In genomic region chr4:7435411-7436095, GRCh38 we compare ENCODE assay signal across 24 cellular contexts. TPM values are rescaled to one million over a fixed set of nuclear protein-coding genes. Genes with fewer than 3 reads are reported as not detected.
A peak's percentile ranks its signal among the peaks of the same experiment; 100 is the strongest.
DNase-seq lines count a peak whose midpoint lies in the region; ATAC-seq, FAIRE-seq and TF ChIP-seq lines count a peak whose summit lies in the region.
"Had no signal": no experiment of that assay in that cellular context is flagged by ENCODE, and none has a peak within 500 bp of the region (broad histone marks: within the 10 kb centered on the region; RNA-seq: fewer than 3 reads in every experiment).

No MANE protein-coding gene starts in this region.

- H2AFZ ChIP-seq in HepG2 (ENCODE audit: low read length) = no peak overlapping the region

- H4K20me1 ChIP-seq in HepG2 (ENCODE audit: insufficient read depth, low read length) = no peaks in the 10 kb centered on the region

- intact Hi-C loops in HepG2 (cut with micrococcal nuclease; ENCODE audit: unreplicated experiment) = no loop called here
- intact Hi-C loops in stomach (cut with DNase I; ENCODE audit: low total_unique reads) = no loop called here

- H3K36me3 Mint-ChIP-seq in activated CD8-positive, alpha-beta T cell treated with anti-CD3 and anti-CD28 coated beads, Interleukin-2, amount 10 ng/mL, durations not matched to agents 7 days and 5 days (ENCODE audit: low read depth) = no peaks in the 10 kb centered on the region
- H3K36me3 Mint-ChIP-seq: CD4-positive, CD25-positive, alpha-beta regulatory T cell had no signal

- TF ChIP-seq POLR2A in HepG2 (IDR thresholded peaks at IDR 0.05; ENCODE audit: insufficient read depth in 1 of 2, low read depth in 2 of 2, low read length in 2 of 2) (no peak), stomach (IDR thresholded peaks at IDR 0.05) (no peak)

- H3K36me3 ChIP-seq in NT2/D1 (ENCODE audit: insufficient read depth, insufficient read length, low read length) (no peaks in the 10 kb centered on the region), HepG2 (replicated peaks in 1 of 2; ENCODE audit: control insufficient read depth in 1 of 2, insufficient read depth in 2 of 2, low read length in 2 of 2) (no peaks in the 10 kb centered on the region), stomach (no peaks in the 10 kb centered on the region)
- H3K36me3 ChIP-seq: prostate gland, spleen, thyroid gland had no signal

- H3K27ac Mint-ChIP-seq in activated CD8-positive, alpha-beta T cell treated with anti-CD3 and anti-CD28 coated beads, Interleukin-2, amount 10 ng/mL, durations not matched to agents 7 days and 5 days = no peak overlapping the region
- H3K27ac Mint-ChIP-seq: CD4-positive, CD25-positive, alpha-beta regulatory T cell had no signal

- H3K27ac ChIP-seq in HepG2 (ENCODE audit: extremely low read length, insufficient read depth, low read length) (no peak overlapping the region), stomach (peak overlapping the region in 4 of 5 donors; percentile 11 to 73 (median 34))
- H3K27ac ChIP-seq: prostate gland, spleen, thyroid gland had no signal

- H3K4me1 ChIP-seq in NT2/D1 (ENCODE audit: insufficient read depth, insufficient read length) (peaks cover 32% of the 10 kb centered on the region), HepG2 (ENCODE audit: insufficient read depth, low read length) (peaks cover 24% of the 10 kb centered on the region), stomach (peaks cover 0 to 20% (median 14%) of the 10 kb centered on the region in 4 donors)
- H3K4me1 ChIP-seq: prostate gland had no signal

- H3K27me3 ChIP-seq in NT2/D1 (ENCODE audit: insufficient read depth, insufficient read length) (no peaks in the 10 kb centered on the region), HepG2 (ENCODE audit: control insufficient read depth in 1 of 2, insufficient read depth in 2 of 2, low read length in 2 of 2) (peaks cover 2 to 33% of the 10 kb centered on the region in 2 experiments; a peak in 3 of 5 replicates), stomach (peaks cover 0 to 13% (median 0%) of the 10 kb centered on the region in 3 donors)
- H3K27me3 ChIP-seq: thyroid gland had no signal

- H3K9me3 ChIP-seq in NT2/D1 (ENCODE audit: insufficient read depth, low read length) (peaks cover 6% of the 10 kb centered on the region), HepG2 (ENCODE audit: low read length) (no peaks in the 10 kb centered on the region), stomach (peaks cover 0 to 8% (median 0%) of the 10 kb centered on the region in 4 donors)
- H3K9me3 ChIP-seq: prostate gland, spleen, thyroid gland had no signal

- H3K4me1 Mint-ChIP-seq in activated CD8-positive, alpha-beta T cell treated with anti-CD3 and anti-CD28 coated beads, Interleukin-2, amount 10 ng/mL, durations not matched to agents 7 days and 5 days (ENCODE audit: low read depth) = no peaks in the 10 kb centered on the region
- H3K4me1 Mint-ChIP-seq: CD4-positive, CD25-positive, alpha-beta regulatory T cell had no signal

- no peak for FAIRE-seq in HepG2 (lab: Jason Lieb, UNC)
- FAIRE-seq: A204.1, frontal cortex, RCC 7860 had no signal

- no peaks in the 10 kb centered on the region for H3K9me3 Mint-ChIP-seq in activated CD8-positive, alpha-beta T cell treated with anti-CD3 and anti-CD28 coated beads, Interleukin-2, amount 10 ng/mL, durations not matched to agents 7 days and 5 days (ENCODE audit: insufficient read depth)

- H3K79me2 ChIP-seq in HepG2 (ENCODE audit: insufficient read depth, low read length) = no peaks in the 10 kb centered on the region

- 4% methylated on average over 9 of the region's 14 CpGs for whole genome bisulfite sequencing in HepG2 (ENCODE audit: low lambda C conversion rate)
- 38 to 62% (median 46%) methylated on average over 12 to 14 of the region's 14 CpGs for WGBS in stomach, 5 donors

- no peak overlapping the region for H3K4me3 ChIP-seq in NT2/D1 (ENCODE audit: insufficient read length, low read depth)
- H3K4me3 ChIP-seq in HepG2 (replicated peaks in 1 of 3; ENCODE audit: insufficient read depth in 1 of 3, low read depth in 2 of 3, low read length in 3 of 3) = peak overlapping the region in 2 of 3 experiments; percentile 37; a peak in 1 of 6 replicates
- H3K4me3 ChIP-seq in stomach = no peak overlapping the region
- H3K4me3 ChIP-seq: prostate gland, spleen, thyroid gland had no signal

- H3K4me3 Mint-ChIP-seq in activated CD8-positive, alpha-beta T cell treated with anti-CD3 and anti-CD28 coated beads, Interleukin-2, amount 10 ng/mL, durations not matched to agents 7 days and 5 days = no peak overlapping the region
- H3K4me3 Mint-ChIP-seq: CD4-positive, CD25-positive, alpha-beta regulatory T cell had no signal

- ATAC-seq in HepG2 = peak; percentile 62
- no peak for ATAC-seq in activated CD8-positive, alpha-beta T cell treated with anti-CD3 and anti-CD28 coated beads, Interleukin-2, amount 10 ng/mL, durations not matched to agents 7 days and 5 days

- TF ChIP-seq CTCF in HepG2 (CRISPR knock-in tag; IDR thresholded peaks at IDR 0.05) (no peak), stomach (IDR thresholded peaks at IDR 0.05) (no peak)

- BruUV-seq in HepG2 (replicated peaks; lab: Mats Ljungman, UMichigan) = no TSS peak

- no peak for TF ChIP-seq RAD21 in HepG2 (CRISPR knock-in tag; IDR thresholded peaks at IDR 0.05)

- TF ChIP-seq EP300 in HepG2 (IDR thresholded peaks at IDR 0.05; ENCODE audit: low read depth in 2 of 2, low read length in 2 of 2) = no peak
- TF ChIP-seq EP300 in HepG2 (CRISPR knock-in tag; IDR thresholded peaks at IDR 0.05; ENCODE audit: borderline replicate concordance) = no peak
- TF ChIP-seq EP300 in stomach (IDR thresholded peaks at IDR 0.05) = no peak

- H3K4me2 ChIP-seq in HepG2 (ENCODE audit: low read depth, low read length) = peak overlapping the region; percentile 70

- in situ Hi-C loops in HepG2 (cut with HindIII; ENCODE audit: extremely low pct_ligation_motif_present, low pct_unique_long_range_greater_than_20kb) = no loop called here

- CTCF ChIA-PET in HepG2 (lab: Yijun Ruan, JAX; ENCODE audit: low intra/inter-chr PET ratio, low total read pairs) = no interaction called here
- CTCF ChIA-PET in activated CD8-positive, alpha-beta T cell treated with anti-CD3 and anti-CD28 coated beads, Interleukin-2, amount 10 ng/mL, durations not matched to agents 7 days and 5 days (lab: Charles Lee) = no interaction called here

- peak; percentile 40 for DNase-seq in NK-92 treated with Interleukin-12 subunit alpha and Interleukin-12 subunit beta, amount 100 ng/mL, for 24 hours (lab: John Stamatoyannopoulos, UW)
- no peak for DNase-seq in NK-92 (lab: John Stamatoyannopoulos, UW; ENCODE audit: unreplicated experiment)
- no peak for DNase-seq in NT2/D1 (ENCODE audit: low read depth, low spot score)
- peak; percentile 44 for DNase-seq in HepG2 (ENCODE audit: low spot score)
- DNase-seq in stomach = peak; percentile 42
- no peak for DNase-seq in activated CD8-positive, alpha-beta T cell treated with anti-CD3 and anti-CD28 coated beads, Interleukin-2, amount 10 ng/mL, durations not matched to agents 7 days and 5 days
- DNase-seq in putamen (ENCODE audit: low spot score) = no peak
- DNase-seq in occipital lobe (lab: John Stamatoyannopoulos, UW) = no peak
- DNase-seq: activated CD4-positive, alpha-beta T cell treated with anti-CD3 and anti-CD28 coated beads, Interleukin-2, amount 50 U/mL, for 1 hour; activated naive CD4-positive, alpha-beta T cell treated with Interleukin-2 at 50 U/mL for 16 hours; activated T-cell treated with anti-CD3 and anti-CD28 coated beads for 4 hours; CD4-positive, CD25-positive, alpha-beta regulatory T cell; cortex of kidney; HCEC 1CT; NCI-H2107; NCI-H748 treated with DMSO at 0.1 percent for 48 hours; spleen had no signal

- POLR2A ChIA-PET in HepG2 (lab: Yijun Ruan, JAX) = no interaction called here
- POLR2A ChIA-PET in activated CD8-positive, alpha-beta T cell treated with anti-CD3 and anti-CD28 coated beads, Interleukin-2, amount 10 ng/mL, durations not matched to agents 7 days and 5 days (lab: Charles Lee) = no interaction called here

- no peaks in the 10 kb centered on the region for H3K27me3 Mint-ChIP-seq in activated CD8-positive, alpha-beta T cell treated with anti-CD3 and anti-CD28 coated beads, Interleukin-2, amount 10 ng/mL, durations not matched to agents 7 days and 5 days (ENCODE audit: low read depth)
- H3K27me3 Mint-ChIP-seq: CD4-positive, CD25-positive, alpha-beta regulatory T cell had no signal

- peak overlapping the region; percentile 46 for H3K9ac ChIP-seq in NT2/D1 (ENCODE audit: insufficient read length, low read depth)
- no peak overlapping the region for H3K9ac ChIP-seq in HepG2 (ENCODE audit: insufficient read depth, low read depth, low read length)

TF ChIP-seq in HepG2, 621 proteins besides CTCF, POLR2A, EP300 and RAD21 (continues in another document):
- TF ChIP-seq KLF13 (CRISPR knock-in tag; IDR thresholded peaks at IDR 0.05) = no peak

RNA-seq across cellular contexts. Expression of gene PSAPL1, which starts 0.8 kb away (rescaled TPM):
- total RNA-seq in HepG2 (2016; rRNA removed; fragmentation: Illumina TruSeq; extraction: Trizol) = 0.02 TPM in 1 of 2 replicates, not detected in the other
- total RNA-seq in HepG2 (2016; cell fraction: cytosol; rRNA removed; fragmentation: Illumina TruSeq; extraction: Trizol; ENCODE audit: low read depth) = not detected in 2 replicates
- not detected in 2 replicates for total RNA-seq in HepG2 (2016; cell fraction: insoluble cytoplasmic fraction; rRNA removed; fragmentation: Illumina TruSeq; extraction: Trizol)
- not detected in 2 replicates for total RNA-seq in HepG2 (2016; cell fraction: membrane; rRNA removed; fragmentation: Illumina TruSeq; extraction: Trizol)
- not detected in 2 replicates for total RNA-seq in HepG2 (2016; cell fraction: nucleus; rRNA removed; fragmentation: Illumina TruSeq; extraction: Trizol)
- polyA plus RNA-seq in HepG2 (2011; rRNA removed) = 0.16 and 0.20 TPM in 2 replicates
- 0.09 and 0.17 TPM in 2 replicates for polyA plus RNA-seq in HepG2 (2011; cell fraction: cytosol; rRNA removed)
- polyA plus RNA-seq in HepG2 (2011; cell fraction: nucleus; rRNA removed) = 0.08 and 0.12 TPM in 2 replicates
- polyA plus RNA-seq in HepG2 (2012) = 0.03 and 0.04 TPM in 2 replicates
- polyA plus RNA-seq in HepG2 (2016; cell fraction: cytosol; fragmentation: Illumina TruSeq; extraction: Trizol; ENCODE audit: low read depth) = not detected in 2 replicates
- not detected in 2 replicates for polyA plus RNA-seq in HepG2 (2016; cell fraction: insoluble cytoplasmic fraction; fragmentation: Illumina TruSeq; extraction: Trizol; ENCODE audit: low read depth)
- polyA plus RNA-seq in HepG2 (2016; cell fraction: membrane; fragmentation: Illumina TruSeq; extraction: Trizol; ENCODE audit: low read depth) = not detected in 2 replicates
- not detected in 2 replicates for polyA plus RNA-seq in HepG2 (2016; cell fraction: nucleus; fragmentation: Illumina TruSeq; extraction: Trizol; ENCODE audit: insufficient read depth, low read depth)
- 0.14 TPM in 1 of 2 replicates, not detected in the other for polyA minus RNA-seq in HepG2 (2011; rRNA and poly(A)+ RNA removed; ENCODE audit: low replicate concordance)
- polyA minus RNA-seq in HepG2 (2011; cell fraction: cytosol; rRNA and poly(A)+ RNA removed) = 0.26 TPM in 1 of 2 replicates, not detected in the other
- polyA minus RNA-seq in HepG2 (2011; cell fraction: nucleus; rRNA and poly(A)+ RNA removed) = not detected in 2 replicates
- total RNA-seq in stomach = 10 to 100 TPM in 2 of 5 donors, under 1 TPM in 1, not detected in 2; 0.45 to 37.5 (median 14.8) TPM
- polyA plus RNA-seq in stomach = 1 to 10 TPM in 2 of 3 donors, under 1 TPM in 1; 0.03 to 7.0 (median 4.3) TPM
- not detected for total RNA-seq in activated CD8-positive, alpha-beta T cell treated with anti-CD3 and anti-CD28 coated beads, Interleukin-2, amount 10 ng/mL, durations not matched to agents 7 days and 5 days
- not detected for total RNA-seq in occipital lobe
- total RNA-seq: CD4-positive, CD25-positive, alpha-beta regulatory T cell; frontal cortex; liver; MCF 10A; spleen; thyroid gland had no signal
- polyA plus RNA-seq: CD4-positive, CD25-positive, alpha-beta regulatory T cell; liver; spleen had no signal

Comparison
In these comparisons a context has a peak if more than half of its experiments do, and no peak if none do; other contexts are left out.
1. DNase-seq: peak in NK-92 treated with Interleukin-12 subunit alpha and Interleukin-12 subunit beta, amount 100 ng/mL, for 24 hours (single experiment), HepG2 (single experiment) and stomach (single experiment); none in NK-92 (single experiment), NT2/D1 (single experiment), activated CD8-positive, alpha-beta T cell treated with anti-CD3 and anti-CD28 coated beads, Interleukin-2, amount 10 ng/mL, durations not matched to agents 7 days and 5 days (single experiment), putamen (single experiment) and occipital lobe (single experiment).
2. H3K4me3 ChIP-seq: peak in HepG2 (2 of 3); none in NT2/D1 (single experiment) and stomach (0 of 4).